Comparison of ENCODE assay signal across 9 cellular contexts in the genomic region with DNA sequence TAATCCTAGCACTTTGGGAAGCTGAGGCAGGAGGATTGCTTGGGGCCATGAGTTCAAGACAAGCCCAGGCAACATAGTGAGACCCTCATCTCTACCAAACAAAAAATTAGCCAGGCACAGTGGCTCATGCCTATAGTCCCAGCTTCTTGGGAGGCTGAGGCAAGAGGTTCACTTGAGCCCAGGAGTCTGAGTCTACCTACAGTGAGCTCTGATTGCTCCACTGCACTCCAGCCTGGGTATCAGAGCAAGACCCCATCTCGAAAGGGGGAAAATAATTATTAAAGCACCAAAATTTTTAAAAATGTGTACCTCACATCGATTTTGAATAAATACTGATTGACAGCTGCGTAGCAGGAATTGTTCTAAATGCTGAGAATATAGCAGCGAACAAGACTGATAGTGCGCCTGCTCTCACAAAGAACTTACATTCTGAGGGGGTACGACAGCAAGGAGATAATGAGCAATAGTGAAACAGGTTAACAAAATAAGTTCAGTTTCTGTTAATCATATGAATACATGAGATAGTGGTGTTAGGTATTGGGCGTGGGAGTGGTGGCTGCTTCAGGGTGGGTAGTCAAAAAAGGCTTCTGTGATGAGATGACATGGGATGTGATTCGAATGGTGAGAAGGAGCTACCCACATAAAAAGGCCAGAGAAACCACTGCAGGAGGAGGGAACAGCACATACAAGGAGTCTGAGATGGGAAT. TPM values are rescaled to one million over a fixed set of nuclear protein-coding genes. Genes with fewer than 3 reads are reported as not detected.
A peak's percentile ranks its signal among the peaks of the same experiment; 100 is the strongest.
DNase-seq lines count a peak whose midpoint lies in the region; ATAC-seq and TF ChIP-seq lines count a peak whose summit lies in the region.
"Had no signal": no experiment of that assay in that cellular context is flagged by ENCODE, and none has a peak within 500 bp of the region (broad histone marks: within the 10 kb centered on the region; RNA-seq: fewer than 3 reads in every experiment).

No MANE protein-coding gene starts in this region.

- TF ChIP-seq CTCF in natural killer cell (IDR thresholded peaks at IDR 0.05), result no peak
- TF ChIP-seq CTCF in smooth muscle cell (IDR thresholded peaks at IDR 0.05; ENCODE audit: borderline replicate concordance, insufficient read depth, poor library complexity, severe bottlenecking), result no peak

- peaks cover 29% of the 10 kb centered on the region for H3K36me3 ChIP-seq in smooth muscle cell (ENCODE audit: low read depth)

- H3K27ac Mint-ChIP-seq in natural killer cell treated with Interleukin-12 subunit alpha and Interleukin-12 subunit beta and Interleukin-15 and Interleukin-18, amount 100 ng/mL, for 72 hours, result no peak overlapping the region
- peak overlapping the region in 1 of 2 donors; percentile 19 for H3K27ac Mint-ChIP-seq in natural killer cell
- H3K27ac Mint-ChIP-seq in stimulated activated naive CD8-positive, alpha-beta T cell treated with anti-CD3 and anti-CD28 coated beads, Interleukin-15, Interleukin-2, amounts not matched to agents 100 ng/mL and 50 ng/mL, for 24 hours, result peak overlapping the region; percentile 69

- H3K9me3 ChIP-seq in smooth muscle cell (replicated peaks; ENCODE audit: low read depth), result no peaks in the 10 kb centered on the region

- H3K4me3 ChIP-seq in smooth muscle cell, result no peak overlapping the region

- H3K4me1 ChIP-seq in smooth muscle cell (ENCODE audit: low read depth), result no peaks in the 10 kb centered on the region

- H3K4me1 Mint-ChIP-seq in natural killer cell treated with Interleukin-12 subunit alpha and Interleukin-12 subunit beta and Interleukin-15 and Interleukin-18, amount 100 ng/mL, for 72 hours (ENCODE audit: low read depth in 2 of 2), result peaks cover 9 to 11% of the 10 kb centered on the region in 2 donors
- H3K4me1 Mint-ChIP-seq in natural killer cell, result peaks cover 0 to 6% of the 10 kb centered on the region in 2 donors
- peaks cover 21% of the 10 kb centered on the region for H3K4me1 Mint-ChIP-seq in stimulated activated naive CD8-positive, alpha-beta T cell treated with anti-CD3 and anti-CD28 coated beads, Interleukin-15, Interleukin-2, amounts not matched to agents 100 ng/mL and 50 ng/mL, for 24 hours (ENCODE audit: low read depth)

- no peak overlapping the region for H3K4me2 ChIP-seq in smooth muscle cell

- WGBS in smooth muscle cell (ENCODE audit: low lambda C conversion rate), result 94% methylated on average over 8 of the region's 8 CpGs

- no peaks in the 10 kb centered on the region for H3F3A ChIP-seq in smooth muscle cell (ENCODE audit: low read depth)

- no peaks in the 10 kb centered on the region for H3K9me3 Mint-ChIP-seq in natural killer cell treated with Interleukin-12 subunit alpha and Interleukin-12 subunit beta and Interleukin-15 and Interleukin-18, amount 100 ng/mL, for 72 hours
- H3K9me3 Mint-ChIP-seq in natural killer cell, result no peaks in the 10 kb centered on the region
- H3K9me3 Mint-ChIP-seq in stimulated activated naive CD8-positive, alpha-beta T cell treated with anti-CD3 and anti-CD28 coated beads, Interleukin-15, Interleukin-2, amounts not matched to agents 100 ng/mL and 50 ng/mL, for 24 hours, result no peaks in the 10 kb centered on the region

- DNase-seq in natural killer cell treated with Interleukin-12 subunit alpha and Interleukin-12 subunit beta and Interleukin-15 and Interleukin-18, amount 100 ng/mL, for 72 hours (ENCODE audit: low spot score), result no peak
- DNase-seq in natural killer cell, result no peak
- DNase-seq in activated T-cell treated with anti-CD3 and anti-CD28 coated beads, Interleukin-2, amount 50 U/mL, for 48 hours, result peak; percentile 62 to 66
- no peak for DNase-seq in NCI-H446 treated with DMSO at 0.1 percent for 48 hours (lab: John Stamatoyannopoulos, UW)
- DNase-seq in smooth muscle cell (lab: John Stamatoyannopoulos, UW; ENCODE audit: unreplicated experiment), result no peak
- DNase-seq in OCI-M2 (lab: John Stamatoyannopoulos, UW; ENCODE audit: unreplicated experiment), result no peak

- H3K9ac ChIP-seq in smooth muscle cell (ENCODE audit: low read depth), result no peak overlapping the region

- peaks cover 14% of the 10 kb centered on the region for H3K36me3 Mint-ChIP-seq in natural killer cell treated with Interleukin-12 subunit alpha and Interleukin-12 subunit beta and Interleukin-15 and Interleukin-18, amount 100 ng/mL, for 72 hours
- H3K36me3 Mint-ChIP-seq in natural killer cell, result peaks cover 7% of the 10 kb centered on the region
- H3K36me3 Mint-ChIP-seq in stimulated activated naive CD8-positive, alpha-beta T cell treated with anti-CD3 and anti-CD28 coated beads, Interleukin-15, Interleukin-2, amounts not matched to agents 100 ng/mL and 50 ng/mL, for 24 hours (ENCODE audit: low read depth), result peaks cover 41% of the 10 kb centered on the region

- ATAC-seq in natural killer cell treated with Interleukin-12 subunit alpha and Interleukin-12 subunit beta and Interleukin-15 and Interleukin-18, amount 100 ng/mL, for 72 hours, result peak in 1 of 2 donors; percentile 92
- no peak for ATAC-seq in natural killer cell
- ATAC-seq in HG02870 (IDR thresholded peaks at IDR 0.05; ENCODE audit: unreplicated experiment), result peak; percentile 95

- no peak overlapping the region for H2AFZ ChIP-seq in smooth muscle cell (ENCODE audit: low read depth)

- H4K20me1 ChIP-seq in smooth muscle cell (ENCODE audit: low read depth), result peaks cover 16% of the 10 kb centered on the region

- no peaks in the 10 kb centered on the region for H3K79me2 ChIP-seq in smooth muscle cell (ENCODE audit: low read depth)

- no peaks in the 10 kb centered on the region for H3K27me3 Mint-ChIP-seq in natural killer cell treated with Interleukin-12 subunit alpha and Interleukin-12 subunit beta and Interleukin-15 and Interleukin-18, amount 100 ng/mL, for 72 hours
- H3K27me3 Mint-ChIP-seq in natural killer cell (ENCODE audit: low read depth in 2 of 2), result no peaks in the 10 kb centered on the region
- H3K27me3 Mint-ChIP-seq in stimulated activated naive CD8-positive, alpha-beta T cell treated with anti-CD3 and anti-CD28 coated beads, Interleukin-15, Interleukin-2, amounts not matched to agents 100 ng/mL and 50 ng/mL, for 24 hours, result no peaks in the 10 kb centered on the region

- H3K27me3 ChIP-seq in smooth muscle cell (ENCODE audit: low read depth), result no peaks in the 10 kb centered on the region

- peak overlapping the region; percentile 19 for H3K4me3 Mint-ChIP-seq in natural killer cell treated with Interleukin-12 subunit alpha and Interleukin-12 subunit beta and Interleukin-15 and Interleukin-18, amount 100 ng/mL, for 72 hours
- H3K4me3 Mint-ChIP-seq in natural killer cell, result no peak overlapping the region
- H3K4me3 Mint-ChIP-seq in stimulated activated naive CD8-positive, alpha-beta T cell treated with anti-CD3 and anti-CD28 coated beads, Interleukin-15, Interleukin-2, amounts not matched to agents 100 ng/mL and 50 ng/mL, for 24 hours, result peak overlapping the region; percentile 14

- intact Hi-C loops in natural killer cell (cut with micrococcal nuclease), result no loop called here

- no peak overlapping the region for H3K27ac ChIP-seq in smooth muscle cell (ENCODE audit: low read depth)

RNA-seq across cellular contexts. Expression of a gene that starts 19.6 kb away (rescaled TPM):
- total RNA-seq in natural killer cell treated with Interleukin-12 subunit alpha and Interleukin-12 subunit beta and Interleukin-15 and Interleukin-18, amount 100 ng/mL, for 72 hours, result 10 to 100 TPM; 13.5 to 17.6 TPM
- total RNA-seq in natural killer cell, result 10 to 100 TPM; 20.3 to 24.4 (median 23.8) TPM
- total RNA-seq in smooth muscle cell, result 17.8 and 30.1 TPM in 2 replicates
- 9.1 and 11.4 TPM in 2 replicates for polyA plus RNA-seq in smooth muscle cell

RNA-seq across cellular contexts. Expression of a gene that starts 33.9 kb away (rescaled TPM):
- under 1 TPM in 1 of 2 donors, not detected in 1; 0.33 TPM for total RNA-seq in natural killer cell treated with Interleukin-12 subunit alpha and Interleukin-12 subunit beta and Interleukin-15 and Interleukin-18, amount 100 ng/mL, for 72 hours
- under 1 TPM; 0.19 to 0.48 (median 0.32) TPM for total RNA-seq in natural killer cell
- 43.0 and 52.7 TPM in 2 replicates for total RNA-seq in smooth muscle cell
- 41.2 and 47.7 TPM in 2 replicates for polyA plus RNA-seq in smooth muscle cell
- total RNA-seq: OCI-LY7 had no signal

RNA-seq across cellular contexts. Expression of a gene that starts 54.1 kb away (rescaled TPM):
- total RNA-seq in natural killer cell treated with Interleukin-12 subunit alpha and Interleukin-12 subunit beta and Interleukin-15 and Interleukin-18, amount 100 ng/mL, for 72 hours, result 10 to 100 TPM; 13.1 to 18.5 TPM
- total RNA-seq in natural killer cell (10 to 100 TPM; 13.3 to 17.4 (median 13.6) TPM), smooth muscle cell (16.6 and 22.6 TPM in 2 replicates)
- 19.7 and 20.2 TPM in 2 replicates for polyA plus RNA-seq in smooth muscle cell

Comparison
In these comparisons a context has a peak if more than half of its experiments do, and no peak if none do; other contexts are left out.
1. DNase-seq: peak in activated T-cell treated with anti-CD3 and anti-CD28 coated beads, Interleukin-2, amount 50 U/mL, for 48 hours (2 of 2); none in natural killer cell treated with Interleukin-12 subunit alpha and Interleukin-12 subunit beta and Interleukin-15 and Interleukin-18, amount 100 ng/mL, for 72 hours (single experiment), natural killer cell (single experiment), NCI-H446 treated with DMSO at 0.1 percent for 48 hours (single experiment), smooth muscle cell (single experiment) and OCI-M2 (single experiment).
2. RNA of a gene that starts 33.9 kb away (total RNA-seq): 43.0 to 52.7 TPM in smooth muscle cell; 0.33 TPM in natural killer cell treated with Interleukin-12 subunit alpha and Interleukin-12 subunit beta and Interleukin-15 and Interleukin-18, amount 100 ng/mL, for 72 hours and 0.19 to 0.48 TPM in natural killer cell; every median in the first group is over 10 times any median in the second.